ENCODE assay signal across 1 cellular context in the genomic region with DNA sequence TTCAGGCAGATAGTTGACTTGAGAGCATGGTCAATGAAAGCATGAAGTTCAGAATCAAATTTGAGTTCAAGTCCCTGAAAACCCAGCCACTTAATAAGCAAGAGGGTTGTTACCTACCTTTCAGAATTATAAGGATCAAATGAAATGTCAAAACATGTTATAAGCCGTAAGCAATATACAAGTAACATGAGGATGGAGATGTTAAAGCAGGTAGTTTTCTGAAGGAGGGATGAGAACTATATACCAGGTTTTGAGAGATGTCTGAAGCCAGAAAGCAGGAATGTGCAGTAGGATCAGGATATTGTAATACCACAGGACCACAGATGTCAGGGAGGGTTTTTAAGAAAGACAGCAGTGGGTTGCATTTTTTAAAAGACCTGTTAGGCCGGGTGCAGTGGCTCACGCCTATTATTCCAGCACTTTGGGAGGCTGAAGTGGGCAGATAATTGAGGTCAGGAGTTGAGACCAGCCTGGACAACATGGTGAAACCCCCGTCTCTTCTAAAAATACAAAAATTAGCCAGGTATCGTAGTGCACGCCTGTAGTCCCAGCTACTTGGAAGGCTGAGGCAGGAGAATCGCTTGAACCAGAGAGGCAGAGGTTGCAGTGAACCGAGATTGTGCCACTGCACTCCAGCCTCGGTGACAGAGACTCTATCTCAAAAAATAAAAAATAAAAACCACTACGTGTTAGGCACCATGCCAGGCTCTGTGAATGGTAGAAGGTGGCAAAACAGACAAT.
TF ChIP-seq lines count a peak whose summit lies in the region.

No MANE protein-coding gene starts in this region.

TF ChIP-seq in endothelial cell of umbilical vein, 7 proteins besides CTCF, POLR2A, EP300 and RAD21:
- TF ChIP-seq POLR2AphosphoS5 (IDR thresholded peaks at IDR 0.05; ENCODE audit: insufficient read depth, low read depth, low read length) (no peak), MYC (IDR thresholded peaks at IDR 0.05; ENCODE audit: low read depth, low read length) (no peak), FOS (IDR thresholded peaks at IDR 0.05; ENCODE audit: borderline replicate concordance, insufficient read depth, low read length) (no peak), JUN (IDR thresholded peaks at IDR 0.05; ENCODE audit: borderline replicate concordance, insufficient read depth, insufficient read length, low read depth) (no peak), EZH2 (IDR thresholded peaks at IDR 0.05; ENCODE audit: borderline replicate concordance, low read depth, low read length, severe bottlenecking) (no peak), GATA2 (IDR thresholded peaks at IDR 0.05; ENCODE audit: insufficient read depth, insufficient read length, low read depth, low read length) (no peak)
- TF ChIP-seq, protein P1, sequence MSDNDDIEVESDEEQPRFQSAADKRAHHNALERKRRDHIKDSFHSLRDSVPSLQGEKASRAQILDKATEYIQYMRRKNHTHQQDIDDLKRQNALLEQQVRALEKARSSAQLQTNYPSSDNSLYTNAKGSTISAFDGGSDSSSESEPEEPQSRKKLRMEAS (IDR thresholded peaks at IDR 0.05; ENCODE audit: insufficient read depth, insufficient read length) = no peak
